In the genomic region with DNA sequence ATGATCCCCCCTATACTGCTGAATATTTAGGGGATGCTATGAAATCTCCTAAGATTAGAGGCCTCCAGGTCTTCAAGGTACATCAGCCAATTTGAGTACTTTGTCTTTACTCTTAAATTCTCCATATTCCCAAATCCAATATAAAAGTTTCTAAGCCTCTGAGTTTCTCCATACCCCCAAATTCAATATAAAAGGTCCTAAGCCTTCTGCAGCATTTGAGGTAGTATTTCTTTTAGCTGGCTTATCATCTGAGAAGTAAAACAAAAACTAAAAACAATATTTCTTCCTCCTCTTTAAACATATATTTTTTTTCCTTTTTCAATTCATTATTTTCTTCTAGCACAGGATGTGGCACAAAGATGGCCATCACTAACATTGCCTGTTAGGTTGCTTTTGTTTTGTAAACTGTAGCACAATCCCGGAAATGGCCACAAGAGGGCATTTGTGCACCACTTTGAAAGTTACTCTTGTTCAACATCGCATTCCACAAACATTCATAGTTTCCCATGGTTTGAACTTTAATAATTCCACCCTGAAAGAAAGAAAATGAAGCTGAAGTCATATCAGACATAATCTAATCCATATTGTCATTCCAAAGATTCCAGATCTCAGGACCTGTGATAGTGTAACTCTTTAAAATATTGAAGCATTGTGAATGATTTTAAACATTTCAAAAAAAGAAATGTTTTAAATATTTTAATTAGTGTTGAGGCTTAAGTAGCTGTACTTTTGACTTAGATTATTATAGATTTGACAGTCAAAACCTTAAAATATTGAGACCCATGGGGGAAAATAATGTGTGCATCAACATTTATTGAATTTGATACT, we compare ENCODE assay signal across 8 cellular contexts. TPM values are rescaled to one million over a fixed set of nuclear protein-coding genes. Genes with fewer than 3 reads are reported as not detected.
DNase-seq lines count a peak whose midpoint lies in the region; ATAC-seq and TF ChIP-seq lines count a peak whose summit lies in the region.

No MANE protein-coding gene starts in this region.

- no peak for TF ChIP-seq POLR2A in Peyer's patch (IDR thresholded peaks at IDR 0.05)

- no peaks in the 10 kb centered on the region for H3K9me3 ChIP-seq in DOHH2 (ENCODE audit: control insufficient read depth, insufficient read depth, low read length)
- no peaks in the 10 kb centered on the region for H3K9me3 ChIP-seq in Peyer's patch
- no peaks in the 10 kb centered on the region for H3K9me3 ChIP-seq in ascending aorta

- TF ChIP-seq CTCF in DOHH2 (IDR thresholded peaks at IDR 0.05; ENCODE audit: low read depth, low read length, poor library complexity, severe bottlenecking) (peak; percentile 86), Peyer's patch (IDR thresholded peaks at IDR 0.05) (peak; percentile 30 to 83 (median 70)), ascending aorta (IDR thresholded peaks at IDR 0.05) (peak; percentile 41 to 82 (median 76))

- peaks cover 25% of the 10 kb centered on the region for H3K27me3 ChIP-seq in DOHH2 (ENCODE audit: control insufficient read depth, low read length)
- H3K27me3 ChIP-seq in Peyer's patch = no peaks in the 10 kb centered on the region
- H3K27me3 ChIP-seq in ascending aorta = no peaks in the 10 kb centered on the region

- H3K79me2 ChIP-seq in DOHH2 (ENCODE audit: control insufficient read depth, low read length) = no peaks in the 10 kb centered on the region

- DNase-seq in GM19240 (ENCODE audit: insufficient read length, low spot score) (peak; percentile 7), Peyer's patch (peak in 2 of 3 donors; percentile 32 to 86), ascending aorta (ENCODE audit: low spot score in 2 of 2) (peak in 1 of 2 donors; percentile 86), hypothalamus (lab: John Stamatoyannopoulos, UW) (peak in 34 of 51 donors; percentile 0 to 75 (median 22)), smooth muscle cell of the brain vasculature (ENCODE audit: low read depth, low spot score) (peak; percentile 29), MV-4-11 (lab: John Stamatoyannopoulos, UW) (no peak)

- H3K9me2 ChIP-seq in DOHH2 (replicated peaks; ENCODE audit: control insufficient read depth, low read length) = no peaks in the 10 kb centered on the region

- H3K36me3 ChIP-seq in DOHH2 (ENCODE audit: control insufficient read depth, low read length) (no peaks in the 10 kb centered on the region), Peyer's patch (no peaks in the 10 kb centered on the region), ascending aorta (no peaks in the 10 kb centered on the region)

- peak; percentile 91 for ATAC-seq in HG03432 (IDR thresholded peaks at IDR 0.05; ENCODE audit: unreplicated experiment)

- intact Hi-C loops in ascending aorta (cut with DNase I) = loop anchor here (1.0 kb wide), 1 partner anchor 78 kb away; no protein-coding TSS in a partner anchor

- H3F3A ChIP-seq in DOHH2 (ENCODE audit: control insufficient read depth, insufficient read depth) = no peaks in the 10 kb centered on the region

- H3K4me3 ChIP-seq in DOHH2 (ENCODE audit: low read length) = no peak overlapping the region
- no peak overlapping the region for H3K4me3 ChIP-seq in Peyer's patch
- no peak overlapping the region for H3K4me3 ChIP-seq in ascending aorta

- H3K4me1 ChIP-seq in DOHH2 (ENCODE audit: control insufficient read depth, low read length) = no peaks in the 10 kb centered on the region
- no peaks in the 10 kb centered on the region for H3K4me1 ChIP-seq in Peyer's patch
- peaks cover 0 to 3% of the 10 kb centered on the region in 2 donors for H3K4me1 ChIP-seq in ascending aorta

- no peak overlapping the region for H3K4me2 ChIP-seq in DOHH2 (ENCODE audit: low read length)

- H4K20me1 ChIP-seq in DOHH2 (ENCODE audit: control insufficient read depth, insufficient read depth, low read depth, low read length) = no peaks in the 10 kb centered on the region; the same call in 1 of the 2 replicates

- H3K27ac ChIP-seq in DOHH2 (ENCODE audit: low read depth, low read length) = no peak overlapping the region
- H3K27ac ChIP-seq in Peyer's patch = no peak overlapping the region
- H3K27ac ChIP-seq in ascending aorta = no peak overlapping the region

RNA-seq across cellular contexts. Expression of a gene that starts 21.0 kb away (rescaled TPM):
- total RNA-seq in Peyer's patch (not detected), ascending aorta (not detected)

RNA-seq across cellular contexts. Expression of a gene that starts 26.0 kb away (rescaled TPM):
- total RNA-seq in Peyer's patch = 100 to 1,000 TPM in 3 of 4 donors, 10 to 100 TPM in 1; 46.2 to 436 (median 154) TPM
- total RNA-seq in ascending aorta = not detected

RNA-seq across cellular contexts. Expression of a gene that starts 48.8 kb away (rescaled TPM):
- not detected for total RNA-seq in Peyer's patch
- 62.8 TPM for total RNA-seq in ascending aorta

Comparison
In these comparisons a context has a peak if more than half of its experiments do, and no peak if none do; other contexts are left out.
1. RNA of a gene that starts 26.0 kb away (total RNA-seq): 46.2 to 436 TPM in Peyer's patch; not detected in ascending aorta (single experiment); every median in the first group is over 10 times any median in the second.
2. RNA of a gene that starts 48.8 kb away (total RNA-seq): 62.8 TPM in ascending aorta (single experiment); not detected in Peyer's patch; every median in the first group is over 10 times any median in the second.
3. Peak in every context shown above with its lines, with median percentiles within 50 percentile points of each other: CTCF ChIP-seq.